Comparison of ENCODE assay signal across 9 cellular contexts in genomic region chr12:32534698-32535097, GRCh38.
A peak's percentile ranks its signal among the peaks of the same experiment; 100 is the strongest.
DNase-seq lines count a peak whose midpoint lies in the region; ATAC-seq and TF ChIP-seq lines count a peak whose summit lies in the region.
"Had no signal": no experiment of that assay in that cellular context is flagged by ENCODE, and none has a peak within 500 bp of the region (broad histone marks: within the 10 kb centered on the region; RNA-seq: fewer than 3 reads in every experiment).

No MANE protein-coding gene starts in this region.

- POLR2A ChIA-PET in AG04450 (lab: Yijun Ruan, JAX), result interaction anchor here (0.5 to 1.3 kb wide), 7 partner anchors 15 to 1487 kb away, joined by 3 to 7 read pairs (median 3); partner anchors contain the start of gene DNM1L

- peak overlapping the region; percentile 21 for H3K27ac ChIP-seq in AG04450 (ENCODE audit: low read depth, low read length)
- peak overlapping the region; percentile 48 for H3K27ac ChIP-seq in RWPE2 (ENCODE audit: poor library complexity, severe bottlenecking)

- H3K36me3 ChIP-seq in RWPE2 (ENCODE audit: low read depth), result no peaks in the 10 kb centered on the region
- H3K36me3 ChIP-seq: cardiac muscle cell had no signal

- H3K27me3 ChIP-seq in AG04450 (ENCODE audit: control insufficient read depth, insufficient read depth, low read length), result no peaks in the 10 kb centered on the region
- no peaks in the 10 kb centered on the region for H3K27me3 ChIP-seq in RWPE2 (ENCODE audit: insufficient read depth, poor library complexity, severe bottlenecking)
- H3K27me3 ChIP-seq: cardiac muscle cell had no signal

- no peak for TF ChIP-seq CTCF in AG04450 (IDR thresholded peaks at IDR 0.05; ENCODE audit: low read depth, low read length)
- TF ChIP-seq CTCF in RWPE2 (IDR thresholded peaks at IDR 0.05; ENCODE audit: poor library complexity, severe bottlenecking), result no peak
- TF ChIP-seq CTCF in fibroblast of pulmonary artery (IDR thresholded peaks at IDR 0.05; ENCODE audit: low read length, missing control alignments), result no peak

- no peak for DNase-seq in AG04450 (ENCODE audit: low read depth, low spot score)
- no peak for DNase-seq in RWPE2 (ENCODE audit: low spot score)
- no peak for DNase-seq in fibroblast of pulmonary artery (ENCODE audit: low read depth)
- peak; percentile 63 for DNase-seq in pons (ENCODE audit: low spot score)
- DNase-seq in effector CD4-positive, alpha-beta T cell, result no peak
- DNase-seq in NCI-H1048 (lab: John Stamatoyannopoulos, UW), result no peak
- no peak for DNase-seq in NCI-H146 (lab: John Stamatoyannopoulos, UW)

- H3K4me3 ChIP-seq in AG04450 (ENCODE audit: low read depth, low read length) (peak overlapping the region; percentile 61), RWPE2 (ENCODE audit: severe bottlenecking) (no peak overlapping the region), fibroblast of pulmonary artery (replicated peaks; ENCODE audit: low read depth, low read length) (peak overlapping the region; percentile 60)
- H3K4me3 ChIP-seq: cardiac muscle cell had no signal

- H3K9me3 ChIP-seq in AG04450 (ENCODE audit: control insufficient read depth, insufficient read depth, low read length) (no peaks in the 10 kb centered on the region), RWPE2 (ENCODE audit: severe bottlenecking) (no peaks in the 10 kb centered on the region)

- ATAC-seq in RWPE2 (ENCODE audit: low read depth) (no peak), HG03097 (IDR thresholded peaks at IDR 0.05; ENCODE audit: low FRiP score, unreplicated experiment) (no peak)

- H3K4me1 ChIP-seq in RWPE2 (ENCODE audit: insufficient read depth, poor library complexity, severe bottlenecking), result peaks cover 34% of the 10 kb centered on the region

- CTCF ChIA-PET in AG04450 (lab: Charles Lee), result interaction anchor here (0.6 to 1.2 kb wide), 2 partner anchors 65 to 122 kb away, joined by 4 to 9 read pairs; no protein-coding TSS in a partner anchor
